1 cellular context compared by ENCODE assay signal in genomic region chr22:38087855-38088254, GRCh38.
TF ChIP-seq lines count a peak whose summit lies in the region.

No MANE protein-coding gene starts in this region.

TF ChIP-seq in H1, 55 proteins besides CTCF, POLR2A, EP300 and RAD21:
- TF ChIP-seq EZH2 (IDR thresholded peaks at IDR 0.05; ENCODE audit: low read depth, low read length, severe bottlenecking) (no peak), CEBPB (IDR thresholded peaks at IDR 0.05; ENCODE audit: low read depth, low read length) (no peak), TBP (IDR thresholded peaks at IDR 0.05; ENCODE audit: low read depth, low read length) (no peak), SUZ12 (IDR thresholded peaks at IDR 0.05; ENCODE audit: low read length) (no peak), EGR1 (IDR thresholded peaks at IDR 0.05; ENCODE audit: borderline replicate concordance, low read depth, low read length) (no peak), GTF2F1 (IDR thresholded peaks at IDR 0.05; ENCODE audit: borderline replicate concordance, low read depth, low read length) (no peak), PHF8 (conservative IDR thresholded peaks at IDR 0.05; ENCODE audit: low read depth, low read length) (no peak), KDM1A (IDR thresholded peaks at IDR 0.05; ENCODE audit: borderline replicate concordance, low read length) (no peak), KDM4A (IDR thresholded peaks at IDR 0.05; ENCODE audit: low read depth, low read length, severe bottlenecking) (no peak)
